ENCODE assay signal across 8 cellular contexts in the genomic region with DNA sequence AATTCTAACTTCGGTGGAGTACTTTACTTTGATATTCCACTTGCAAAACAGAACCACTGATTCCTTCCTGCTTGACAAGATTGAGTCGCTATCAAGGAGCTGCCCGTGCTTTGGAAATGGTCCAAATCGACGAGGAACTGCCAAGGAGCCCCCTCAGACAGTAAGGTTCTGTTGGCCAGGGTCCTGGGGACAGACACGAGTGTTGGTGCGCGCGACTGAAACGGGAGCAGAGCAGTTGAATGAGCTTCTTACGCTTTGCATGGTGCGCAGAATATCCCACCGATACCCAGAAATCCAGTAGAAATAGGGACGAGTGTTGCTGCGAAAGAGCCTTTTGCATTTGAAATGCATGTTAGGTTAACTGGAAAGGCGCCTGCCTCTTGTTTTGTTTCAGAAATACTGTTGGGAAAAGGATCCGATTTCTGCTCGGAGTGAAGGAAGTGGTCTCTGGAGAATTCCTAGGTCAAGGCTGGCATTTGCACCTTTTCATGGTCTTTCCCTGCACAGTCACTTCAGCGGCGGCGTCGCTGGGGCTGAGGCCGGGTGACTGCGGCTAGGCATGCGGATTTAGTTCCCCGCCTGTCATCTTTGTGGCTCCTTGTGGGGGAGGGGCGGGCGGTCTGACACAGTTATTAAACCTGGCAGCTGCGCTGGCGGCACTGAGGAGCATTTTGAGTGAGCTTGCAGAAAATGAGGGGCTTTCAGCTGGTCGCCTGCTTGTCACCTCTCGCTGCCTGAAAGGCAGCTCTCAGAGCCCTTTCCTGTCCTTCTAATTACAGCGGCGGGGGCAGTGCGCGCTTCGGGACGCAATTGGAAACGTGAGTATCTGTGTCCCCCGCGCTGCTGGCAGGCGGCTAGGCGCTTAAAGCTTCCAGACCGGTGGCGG. TPM values are rescaled to one million over a fixed set of nuclear protein-coding genes. Genes with fewer than 3 reads are reported as not detected.
DNase-seq lines count a peak whose midpoint lies in the region; ATAC-seq lines count a peak whose summit lies in the region.

No MANE protein-coding gene starts in this region.

- in situ Hi-C loops in G401 (cut with HindIII; ENCODE audit: low sequenced_read_pairs): no loop called here

- peak; percentile 31 for ATAC-seq in HG02678 (IDR thresholded peaks at IDR 0.05; ENCODE audit: unreplicated experiment)
- peak; percentile 36 to 42 for ATAC-seq in activated CD4-positive, CD25-positive, alpha-beta regulatory T cell treated with anti-CD3 and anti-CD28 coated beads, Interleukin-2, amount 50 U/mL, for 24 hours
- ATAC-seq in left lobe of liver: peak; percentile 46

- DNase-seq in G401 (ENCODE audit: low spot score) (peak; percentile 63), NCI-H1694 treated with DMSO at 0.1 percent for 48 hours (lab: John Stamatoyannopoulos, UW) (peak; percentile 55), left lobe of liver (ENCODE audit: low spot score) (no peak), mesenteric fat pad (ENCODE audit: low spot score) (no peak)
- DNase-seq in central memory CD4-positive, alpha-beta T cell: peak; percentile 59
- DNase-seq in stimulated activated CD4-positive, alpha-beta T cell treated with anti-CD3 and anti-CD28 coated beads, Interleukin-2, amount 100 ng/mL, for 48 hours: peak; percentile 63 to 68

RNA-seq across cellular contexts. Expression of a gene that starts 51.5 kb away (rescaled TPM):
- total RNA-seq in G401 (2014; rRNA removed; shearing (Covaris generic)): 0.44 and 0.62 TPM in 2 replicates
- total RNA-seq in left lobe of liver (10.8 TPM), mesenteric fat pad (17.6 TPM)

Comparison
In these comparisons a context has a peak if more than half of its experiments do, and no peak if none do; other contexts are left out.
1. DNase-seq: peak in G401 (single experiment), NCI-H1694 treated with DMSO at 0.1 percent for 48 hours (single experiment), central memory CD4-positive, alpha-beta T cell (single experiment) and stimulated activated CD4-positive, alpha-beta T cell treated with anti-CD3 and anti-CD28 coated beads, Interleukin-2, amount 100 ng/mL, for 48 hours (2 of 2); none in left lobe of liver (single experiment) and mesenteric fat pad (single experiment).
2. Peak in every context shown above with its lines, with median percentiles within 50 percentile points of each other: ATAC-seq.